In genomic region chr1:209855623-209856022, GRCh38 we compare ENCODE assay signal across 19 cellular contexts. TPM values are rescaled to one million over a fixed set of nuclear protein-coding genes. Genes with fewer than 3 reads are reported as not detected.
DNase-seq lines count a peak whose midpoint lies in the region; ATAC-seq, FAIRE-seq and TF ChIP-seq lines count a peak whose summit lies in the region.
"Had no signal": no experiment of that assay in that cellular context is flagged by ENCODE, and none has a peak within 500 bp of the region (broad histone marks: within the 10 kb centered on the region; RNA-seq: fewer than 3 reads in every experiment).

No MANE protein-coding gene starts in this region.

- no peak overlapping the region for H3K23ac ChIP-seq in H1 (ENCODE audit: insufficient read length)

- POLR2A ChIA-PET in H1 (lab: Charles Lee; ENCODE audit: partially characterized antibody), result interaction anchor here (1.7 kb wide), 1 partner anchor 519 kb away, joined by 8 read pairs; no protein-coding TSS in a partner anchor

- no peak overlapping the region for H4K5ac ChIP-seq in H1 (ENCODE audit: insufficient read length, low read depth, low read length)

- no peak overlapping the region for H3K56ac ChIP-seq in H1 (replicated peaks; ENCODE audit: insufficient read length, low read depth, low read length)

- no peak for ATAC-seq in GM18868 (IDR thresholded peaks at IDR 0.05; ENCODE audit: unreplicated experiment)
- ATAC-seq: HCT116 had no signal

- no peak overlapping the region for H3K4me3 ChIP-seq in BLaER1 treated with 17β-estradiol and CSF1 and Interleukin-3, amounts not matched to agents 10 nM and 100 nM
- H3K4me3 ChIP-seq in WERI-Rb-1 (ENCODE audit: low read depth, low read length) (no peak overlapping the region), H1 (ENCODE audit: extremely low read depth in 1 of 4, insufficient read depth in 2 of 4, low read depth in 3 of 4, low read length in 4 of 4) (no peak overlapping the region)
- H3K4me3 ChIP-seq: GM23248, PC-9 had no signal

- H4K8ac ChIP-seq in H1 (ENCODE audit: extremely low read depth, insufficient read depth, low read length), result peak overlapping the region; percentile 39; the same call in 1 of the 2 replicates

- no peak overlapping the region for H2AK5ac ChIP-seq in H1 (ENCODE audit: low read depth, low read length)

- H3K4ac ChIP-seq in H1 (replicated peaks; ENCODE audit: insufficient read length, low read depth, low read length), result no peak overlapping the region

- H3K4me1 ChIP-seq in BLaER1 treated with 17β-estradiol and CSF1 and Interleukin-3, amounts not matched to agents 10 nM and 100 nM, result peaks cover 19 to 39% (median 33%) of the 10 kb centered on the region in 10 experiments
- H3K4me1 ChIP-seq in H1 (replicated peaks in 1 of 4; ENCODE audit: control insufficient read depth in 3 of 4, insufficient read depth in 4 of 4, low read length in 3 of 4), result no peaks in the 10 kb centered on the region

- H3K23me2 ChIP-seq in H1 (ENCODE audit: low read depth, low read length), result no peaks in the 10 kb centered on the region

- H3K27ac ChIP-seq in BLaER1 treated with 17β-estradiol and CSF1 and Interleukin-3, amounts not matched to agents 10 nM and 100 nM, result no peak overlapping the region; a peak in 1 of 22 replicates
- H3K27ac ChIP-seq in WERI-Rb-1 (no peak overlapping the region), H1 (ENCODE audit: low read depth, low read length) (no peak overlapping the region)
- H3K27ac ChIP-seq: GM23248, PC-9 had no signal

- peaks cover 38 to 62% (median 47%) of the 10 kb centered on the region in 11 experiments for H3K36me3 ChIP-seq in BLaER1 treated with 17β-estradiol and CSF1 and Interleukin-3, amounts not matched to agents 10 nM and 100 nM
- H3K36me3 ChIP-seq in WERI-Rb-1 (peaks cover 23% of the 10 kb centered on the region), H1 (ENCODE audit: control insufficient read depth in 2 of 4, insufficient read depth in 4 of 4, low read length in 3 of 4) (peaks cover 0 to 27% (median 20%) of the 10 kb centered on the region in 4 experiments; a peak in 6 of 8 replicates)

- no peak overlapping the region for H2AFZ ChIP-seq in H1 (ENCODE audit: low read length)
- H2AFZ ChIP-seq: GM23248, PC-9 had no signal

- H3K79me2 ChIP-seq in H1 (ENCODE audit: control insufficient read depth in 1 of 2, insufficient read depth in 2 of 2, low read length in 2 of 2), result no peaks in the 10 kb centered on the region

- H3K14ac ChIP-seq in H1 (ENCODE audit: insufficient read length), result no peak overlapping the region

- no peak for TF ChIP-seq RAD21 in H1 (IDR thresholded peaks at IDR 0.05 in 1 of 2, conservative IDR thresholded peaks at IDR 0.05 in 1 of 2; ENCODE audit: low read depth in 2 of 2, low read length in 2 of 2)

- no peaks in the 10 kb centered on the region for H3K79me1 ChIP-seq in H1 (ENCODE audit: low read depth, low read length)

- no peaks in the 10 kb centered on the region for H3K27me3 ChIP-seq in BLaER1 treated with 17β-estradiol and CSF1 and Interleukin-3, amounts not matched to agents 10 nM and 100 nM
- H3K27me3 ChIP-seq in WERI-Rb-1 (ENCODE audit: insufficient read depth, low read depth, severe bottlenecking) (no peaks in the 10 kb centered on the region), H1 (replicated peaks in 1 of 4; ENCODE audit: control insufficient read depth in 3 of 4, extremely low read depth in 1 of 4, insufficient read depth in 3 of 4, low read length in 3 of 4) (no peaks in the 10 kb centered on the region)

- H3K9me3 ChIP-seq in BLaER1 treated with 17β-estradiol and CSF1 and Interleukin-3, amounts not matched to agents 10 nM and 100 nM (replicated peaks in 1 of 11), result peaks cover 0 to 17% (median 14%) of the 10 kb centered on the region in 11 experiments; a peak in 17 of 22 replicates
- H3K9me3 ChIP-seq in WERI-Rb-1 (ENCODE audit: severe bottlenecking) (no peaks in the 10 kb centered on the region), H1 (ENCODE audit: insufficient read depth in 2 of 2, low read depth in 1 of 2, low read length in 1 of 2) (no peaks in the 10 kb centered on the region; a peak in 1 of 4 replicates)

- TF ChIP-seq EP300 in H1 (IDR thresholded peaks at IDR 0.05; ENCODE audit: borderline replicate concordance in 1 of 2, low read depth in 2 of 2, low read length in 2 of 2), result no peak

- no peak overlapping the region for H2BK12ac ChIP-seq in H1 (ENCODE audit: low read depth, low read length)

- no peak overlapping the region for H3K18ac ChIP-seq in H1 (ENCODE audit: extremely low read depth, low read length)

- DNase-seq in DMS 273 treated with DMSO at 0.1 percent for 48 hours (lab: John Stamatoyannopoulos, UW) (peak; percentile 72), WERI-Rb-1 (peak; percentile 51), H1 (ENCODE audit: low read depth in 1 of 2, low spot score in 2 of 2) (no peak), HuH-7.5 (ENCODE audit: low spot score) (no peak), NCI-H1436 treated with DMSO at 0.1 percent for 48 hours (lab: John Stamatoyannopoulos, UW) (no peak)
- DNase-seq: AML-193, DMS153, GF-D8, GM23248, KBM-7, NCI-H1105 treated with DMSO at 0.1 percent for 48 hours, NCI-H2029, NCI-H748 treated with DMSO at 0.1 percent for 48 hours, PC-9, T-helper 1 cell had no signal

- TF ChIP-seq CTCF in WERI-Rb-1 (IDR thresholded peaks at IDR 0.05; ENCODE audit: low read depth, low read length), result no peak
- TF ChIP-seq CTCF in H1 (IDR thresholded peaks at IDR 0.05; ENCODE audit: control extremely low read depth in 1 of 3, insufficient read depth in 1 of 3, low read depth in 1 of 3, low read length in 3 of 3), result no peak

- H3K4me2 ChIP-seq in BLaER1 treated with 17β-estradiol and CSF1 and Interleukin-3, amounts not matched to agents 10 nM and 100 nM, result peak overlapping the region in 8 of 11 experiments; percentile 14 to 83 (median 53); a peak in 11 of 22 replicates
- H3K4me2 ChIP-seq in H1 (ENCODE audit: insufficient read depth in 1 of 2, low read depth in 2 of 2, low read length in 2 of 2), result no peak overlapping the region
- H3K4me2 ChIP-seq: PC-9 had no signal

- no peak for TF ChIP-seq POLR2A in H1 (IDR thresholded peaks at IDR 0.05; ENCODE audit: control extremely low read depth in 1 of 2, low read depth in 2 of 2, low read length in 2 of 2)

- WGBS in H1 (ENCODE audit: extremely low coverage in 1 of 2, insufficient coverage in 1 of 2, insufficient read length in 1 of 2, insufficient replicate concordance in 2 of 2, low coverage in 1 of 2, low lambda C conversion rate in 2 of 2, missing lambda C conversion rate in 1 of 2), 2 experiments, result 87% methylated on average over 5 of the region's 5 CpGs; no CpG with 5 or more reads in 1 of the 2 experiments

- no peak overlapping the region for H2BK20ac ChIP-seq in H1 (ENCODE audit: low read length)

- H2BK15ac ChIP-seq in H1 (ENCODE audit: low read length), result no peak overlapping the region

- H3K9ac ChIP-seq in BLaER1 treated with 17β-estradiol and CSF1 and Interleukin-3, amounts not matched to agents 10 nM and 100 nM, result no peak overlapping the region
- H3K9ac ChIP-seq in H1 (replicated peaks in 1 of 4; ENCODE audit: extremely low read depth in 1 of 4, low read depth in 3 of 4, low read length in 3 of 4), result no peak overlapping the region
- H3K9ac ChIP-seq: GM23248 had no signal

- no peak overlapping the region for H2BK5ac ChIP-seq in H1 (ENCODE audit: low read depth, low read length)

- H4K91ac ChIP-seq in H1 (replicated peaks; ENCODE audit: insufficient read length, low read length), result no peak overlapping the region

- CTCF ChIA-PET in H1 (lab: Charles Lee; ENCODE audit: partially characterized antibody), result interaction anchor here (0.9 to 1.8 kb wide), 9 partner anchors 20 to 388 kb away, joined by 3 to 6 read pairs (median 4); no protein-coding TSS in a partner anchor

- FAIRE-seq in H1 (lab: Jason Lieb, UNC), result no peak

- no peaks in the 10 kb centered on the region for H4K20me1 ChIP-seq in BLaER1 treated with 17β-estradiol and CSF1 and Interleukin-3, amounts not matched to agents 10 nM and 100 nM
- no peaks in the 10 kb centered on the region for H4K20me1 ChIP-seq in H1 (replicated peaks in 1 of 2; ENCODE audit: control insufficient read depth in 1 of 2, insufficient read depth in 2 of 2, low read length in 2 of 2)

- H2BK120ac ChIP-seq in H1 (replicated peaks; ENCODE audit: low read depth, low read length), result no peak overlapping the region

TF ChIP-seq in H1, 55 proteins besides CTCF, POLR2A, EP300 and RAD21 (continues in another document):
- no peak for TF ChIP-seq YY1 (IDR thresholded peaks at IDR 0.05; ENCODE audit: low read depth, low read length)
- TF ChIP-seq RBBP5 (IDR thresholded peaks at IDR 0.05; ENCODE audit: borderline replicate concordance, low read depth, low read length), result no peak
- TF ChIP-seq TAF7 (optimal IDR thresholded peaks at IDR 0.05; ENCODE audit: borderline replicate concordance, low read depth, low read length), result no peak
- no peak for TF ChIP-seq KDM4A (IDR thresholded peaks at IDR 0.05; ENCODE audit: low read depth, low read length, severe bottlenecking)
- no peak for TF ChIP-seq CREB1 (IDR thresholded peaks at IDR 0.05)
- TF ChIP-seq CTBP2 (IDR thresholded peaks at IDR 0.05; ENCODE audit: borderline replicate concordance, insufficient read depth, insufficient read length, low read length), result no peak
- no peak for TF ChIP-seq KDM1A (IDR thresholded peaks at IDR 0.05; ENCODE audit: borderline replicate concordance, low read length)

RNA-seq across cellular contexts. Expression of gene UTP25, which starts 27.9 kb away (rescaled TPM):
- total RNA-seq in H1 (2021; fragmentation: NEBNext Ultra II Directional; extraction: Animal tissue kit (Norgen Biotek cat#: 25700)), result 7.6 and 7.7 TPM in 2 replicates
- 2.7 and 4.0 TPM in 2 replicates for polyA plus RNA-seq in H1 (2011; rRNA removed)
- 4.0 TPM for polyA plus RNA-seq in H1 (2011; cell fraction: cytosol; rRNA removed)
- polyA plus RNA-seq in H1 (2011; cell fraction: nucleus; rRNA removed), result 3.3 TPM
- 3.5 to 5.8 TPM (median 4.3 TPM) in 4 replicates for polyA plus RNA-seq in H1 (2012, experiment 1 of 2)
- 0.47 TPM for polyA plus RNA-seq in H1 (2012, experiment 2 of 2)
- 4.3 TPM for polyA plus RNA-seq in H1 (2013, experiment 1 of 2)
- polyA plus RNA-seq in H1 (2013, experiment 2 of 2), result 4.2 TPM
- polyA minus RNA-seq in H1 (2011; rRNA and poly(A)+ RNA removed), result 9.7 and 10.1 TPM in 2 replicates
- polyA minus RNA-seq in H1 (2011; cell fraction: cytosol; rRNA and poly(A)+ RNA removed), result 4.1 TPM
- polyA minus RNA-seq in H1 (2011; cell fraction: nucleus; rRNA and poly(A)+ RNA removed), result 14.2 TPM

RNA-seq across cellular contexts. Expression of gene IRF6, which starts 49.7 kb away (rescaled TPM):
- 13.3 and 13.4 TPM in 2 replicates for total RNA-seq in H1 (2021; fragmentation: NEBNext Ultra II Directional; extraction: Animal tissue kit (Norgen Biotek cat#: 25700))
- polyA plus RNA-seq in H1 (2011; rRNA removed), result 8.1 and 9.6 TPM in 2 replicates
- 9.9 TPM for polyA plus RNA-seq in H1 (2011; cell fraction: cytosol; rRNA removed)
- 16.5 TPM for polyA plus RNA-seq in H1 (2011; cell fraction: nucleus; rRNA removed)
- 7.6 to 9.8 TPM (median 8.3 TPM) in 4 replicates for polyA plus RNA-seq in H1 (2012, experiment 1 of 2)
- polyA plus RNA-seq in H1 (2012, experiment 2 of 2), result 4.6 TPM
- 3.9 TPM for polyA plus RNA-seq in H1 (2013, experiment 1 of 2)
- polyA plus RNA-seq in H1 (2013, experiment 2 of 2), result 3.2 TPM
- polyA minus RNA-seq in H1 (2011; rRNA and poly(A)+ RNA removed), result 30.6 and 32.9 TPM in 2 replicates
- polyA minus RNA-seq in H1 (2011; cell fraction: cytosol; rRNA and poly(A)+ RNA removed), result 8.9 TPM
- polyA minus RNA-seq in H1 (2011; cell fraction: nucleus; rRNA and poly(A)+ RNA removed), result 13.4 TPM
- total RNA-seq: Daoy had no signal

Comparison
In these comparisons a context has a peak if more than half of its experiments do, and no peak if none do; other contexts are left out.
1. H3K4me2 ChIP-seq: peak in BLaER1 treated with 17β-estradiol and CSF1 and Interleukin-3, amounts not matched to agents 10 nM and 100 nM (8 of 11); none in H1 (0 of 2).
2. DNase-seq: peak in DMS 273 treated with DMSO at 0.1 percent for 48 hours (single experiment) and WERI-Rb-1 (single experiment); none in H1 (0 of 2), HuH-7.5 (single experiment) and NCI-H1436 treated with DMSO at 0.1 percent for 48 hours (single experiment).